ENCODE assay signal across 1 cellular context in the genomic region with DNA sequence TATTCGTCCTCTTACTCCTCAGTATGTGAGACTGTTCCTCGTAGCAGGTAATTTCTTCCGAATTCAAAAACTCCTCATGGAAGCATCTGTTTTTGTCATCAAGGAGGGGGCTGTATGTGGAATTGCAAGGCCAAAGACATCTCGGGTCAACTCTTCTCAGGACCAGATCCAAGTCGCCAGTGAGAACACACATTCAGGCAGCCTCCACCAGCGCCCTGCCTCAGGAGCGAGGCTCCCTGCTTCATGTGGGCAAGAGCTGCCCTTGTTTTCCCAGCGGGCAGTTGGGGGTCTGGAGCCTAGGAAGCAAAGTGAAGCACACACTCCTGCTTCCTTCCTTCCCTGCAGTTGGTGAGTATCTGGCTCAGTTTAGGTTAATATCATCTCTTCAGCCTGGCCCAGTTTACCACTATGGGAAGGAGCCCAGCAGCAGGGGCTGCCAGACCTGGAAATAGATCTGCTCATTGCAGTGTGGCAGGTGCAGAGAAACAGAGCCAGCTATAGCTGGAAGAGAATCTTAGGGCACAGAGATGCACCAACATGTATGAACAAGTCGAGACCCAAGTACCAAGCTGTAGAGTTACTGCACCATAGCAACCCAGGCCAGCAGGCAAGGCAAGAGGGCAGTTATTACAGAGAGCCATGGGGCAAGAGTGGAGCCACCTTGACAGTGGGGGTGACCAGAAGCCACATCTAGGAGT.
TF ChIP-seq lines count a peak whose summit lies in the region.

No MANE protein-coding gene starts in this region.

TF ChIP-seq in GM23338, 12 proteins besides CTCF, POLR2A, EP300 and RAD21:
- TF ChIP-seq EZH2 (IDR thresholded peaks at IDR 0.05; ENCODE audit: low read depth, unreplicated experiment) (no peak), JUNB (IDR thresholded peaks at IDR 0.05; ENCODE audit: unreplicated experiment) (no peak), NANOG (IDR thresholded peaks at IDR 0.05; ENCODE audit: borderline replicate concordance) (no peak), POLR2AphosphoS5 (IDR thresholded peaks at IDR 0.05; ENCODE audit: low read depth) (no peak), STAT1 (IDR thresholded peaks at IDR 0.05; ENCODE audit: unreplicated experiment) (no peak), ZNF331 (CRISPR knock-in tag; IDR thresholded peaks at IDR 0.05; ENCODE audit: low read depth) (no peak), CREB1 (CRISPR knock-in tag; IDR thresholded peaks at IDR 0.05; ENCODE audit: low read depth) (no peak), EZH2phosphoT487 (IDR thresholded peaks at IDR 0.05; ENCODE audit: unreplicated experiment) (no peak)
- TF ChIP-seq, protein P1, sequence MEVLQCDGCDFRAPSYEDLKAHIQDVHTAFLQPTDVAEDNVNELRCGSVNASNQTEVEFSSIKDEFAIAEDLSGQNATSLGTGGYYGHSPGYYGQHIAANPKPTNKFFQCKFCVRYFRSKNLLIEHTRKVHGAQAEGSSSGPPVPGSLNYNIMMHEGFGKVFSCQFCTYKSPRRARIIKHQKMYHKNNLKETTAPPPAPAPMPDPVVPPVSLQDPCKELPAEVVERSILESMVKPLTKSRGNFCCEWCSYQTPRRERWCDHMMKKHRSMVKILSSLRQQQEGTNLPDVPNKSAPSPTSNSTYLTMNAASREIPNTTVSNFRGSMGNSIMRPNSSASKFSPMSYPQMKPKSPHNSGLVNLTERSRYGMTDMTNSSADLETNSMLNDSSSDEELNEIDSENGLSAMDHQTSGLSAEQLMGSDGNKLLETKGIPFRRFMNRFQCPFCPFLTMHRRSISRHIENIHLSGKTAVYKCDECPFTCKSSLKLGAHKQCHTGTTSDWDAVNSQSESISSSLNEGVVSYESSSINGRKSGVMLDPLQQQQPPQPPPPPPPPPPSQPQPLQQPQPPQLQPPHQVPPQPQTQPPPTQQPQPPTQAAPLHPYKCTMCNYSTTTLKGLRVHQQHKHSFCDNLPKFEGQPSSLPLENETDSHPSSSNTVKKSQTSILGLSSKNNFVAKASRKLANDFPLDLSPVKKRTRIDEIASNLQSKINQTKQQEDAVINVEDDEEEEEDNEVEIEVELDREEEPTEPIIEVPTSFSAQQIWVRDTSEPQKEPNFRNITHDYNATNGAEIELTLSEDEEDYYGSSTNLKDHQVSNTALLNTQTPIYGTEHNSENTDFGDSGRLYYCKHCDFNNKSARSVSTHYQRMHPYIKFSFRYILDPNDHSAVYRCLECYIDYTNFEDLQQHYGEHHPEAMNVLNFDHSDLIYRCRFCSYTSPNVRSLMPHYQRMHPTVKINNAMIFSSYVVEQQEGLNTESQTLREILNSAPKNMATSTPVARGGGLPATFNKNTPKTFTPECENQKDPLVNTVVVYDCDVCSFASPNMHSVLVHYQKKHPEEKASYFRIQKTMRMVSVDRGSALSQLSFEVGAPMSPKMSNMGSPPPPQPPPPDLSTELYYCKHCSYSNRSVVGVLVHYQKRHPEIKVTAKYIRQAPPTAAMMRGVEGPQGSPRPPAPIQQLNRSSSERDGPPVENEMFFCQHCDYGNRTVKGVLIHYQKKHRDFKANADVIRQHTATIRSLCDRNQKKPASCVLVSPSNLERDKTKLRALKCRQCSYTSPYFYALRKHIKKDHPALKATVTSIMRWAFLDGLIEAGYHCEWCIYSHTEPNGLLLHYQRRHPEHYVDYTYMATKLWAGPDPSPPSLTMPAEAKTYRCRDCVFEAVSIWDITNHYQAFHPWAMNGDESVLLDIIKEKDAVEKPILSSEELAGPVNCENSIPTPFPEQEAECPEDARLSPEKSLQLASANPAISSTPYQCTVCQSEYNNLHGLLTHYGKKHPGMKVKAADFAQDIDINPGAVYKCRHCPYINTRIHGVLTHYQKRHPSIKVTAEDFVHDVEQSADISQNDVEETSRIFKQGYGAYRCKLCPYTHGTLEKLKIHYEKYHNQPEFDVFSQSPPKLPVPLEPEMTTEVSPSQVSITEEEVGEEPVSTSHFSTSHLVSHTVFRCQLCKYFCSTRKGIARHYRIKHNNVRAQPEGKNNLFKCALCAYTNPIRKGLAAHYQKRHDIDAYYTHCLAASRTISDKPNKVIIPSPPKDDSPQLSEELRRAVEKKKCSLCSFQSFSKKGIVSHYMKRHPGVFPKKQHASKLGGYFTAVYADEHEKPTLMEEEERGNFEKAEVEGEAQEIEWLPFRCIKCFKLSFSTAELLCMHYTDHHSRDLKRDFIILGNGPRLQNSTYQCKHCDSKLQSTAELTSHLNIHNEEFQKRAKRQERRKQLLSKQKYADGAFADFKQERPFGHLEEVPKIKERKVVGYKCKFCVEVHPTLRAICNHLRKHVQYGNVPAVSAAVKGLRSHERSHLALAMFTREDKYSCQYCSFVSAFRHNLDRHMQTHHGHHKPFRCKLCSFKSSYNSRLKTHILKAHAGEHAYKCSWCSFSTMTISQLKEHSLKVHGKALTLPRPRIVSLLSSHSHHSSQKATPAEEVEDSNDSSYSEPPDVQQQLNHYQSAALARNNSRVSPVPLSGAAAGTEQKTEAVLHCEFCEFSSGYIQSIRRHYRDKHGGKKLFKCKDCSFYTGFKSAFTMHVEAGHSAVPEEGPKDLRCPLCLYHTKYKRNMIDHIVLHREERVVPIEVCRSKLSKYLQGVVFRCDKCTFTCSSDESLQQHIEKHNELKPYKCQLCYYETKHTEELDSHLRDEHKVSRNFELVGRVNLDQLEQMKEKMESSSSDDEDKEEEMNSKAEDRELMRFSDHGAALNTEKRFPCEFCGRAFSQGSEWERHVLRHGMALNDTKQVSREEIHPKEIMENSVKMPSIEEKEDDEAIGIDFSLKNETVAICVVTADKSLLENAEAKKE (CRISPR knock-in tag; IDR thresholded peaks at IDR 0.05) = no peak
- TF ChIP-seq, protein P2, sequence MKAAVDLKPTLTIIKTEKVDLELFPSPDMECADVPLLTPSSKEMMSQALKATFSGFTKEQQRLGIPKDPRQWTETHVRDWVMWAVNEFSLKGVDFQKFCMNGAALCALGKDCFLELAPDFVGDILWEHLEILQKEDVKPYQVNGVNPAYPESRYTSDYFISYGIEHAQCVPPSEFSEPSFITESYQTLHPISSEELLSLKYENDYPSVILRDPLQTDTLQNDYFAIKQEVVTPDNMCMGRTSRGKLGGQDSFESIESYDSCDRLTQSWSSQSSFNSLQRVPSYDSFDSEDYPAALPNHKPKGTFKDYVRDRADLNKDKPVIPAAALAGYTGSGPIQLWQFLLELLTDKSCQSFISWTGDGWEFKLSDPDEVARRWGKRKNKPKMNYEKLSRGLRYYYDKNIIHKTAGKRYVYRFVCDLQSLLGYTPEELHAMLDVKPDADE (IDR thresholded peaks at IDR 0.05) = no peak
- TF ChIP-seq, protein P3, sequence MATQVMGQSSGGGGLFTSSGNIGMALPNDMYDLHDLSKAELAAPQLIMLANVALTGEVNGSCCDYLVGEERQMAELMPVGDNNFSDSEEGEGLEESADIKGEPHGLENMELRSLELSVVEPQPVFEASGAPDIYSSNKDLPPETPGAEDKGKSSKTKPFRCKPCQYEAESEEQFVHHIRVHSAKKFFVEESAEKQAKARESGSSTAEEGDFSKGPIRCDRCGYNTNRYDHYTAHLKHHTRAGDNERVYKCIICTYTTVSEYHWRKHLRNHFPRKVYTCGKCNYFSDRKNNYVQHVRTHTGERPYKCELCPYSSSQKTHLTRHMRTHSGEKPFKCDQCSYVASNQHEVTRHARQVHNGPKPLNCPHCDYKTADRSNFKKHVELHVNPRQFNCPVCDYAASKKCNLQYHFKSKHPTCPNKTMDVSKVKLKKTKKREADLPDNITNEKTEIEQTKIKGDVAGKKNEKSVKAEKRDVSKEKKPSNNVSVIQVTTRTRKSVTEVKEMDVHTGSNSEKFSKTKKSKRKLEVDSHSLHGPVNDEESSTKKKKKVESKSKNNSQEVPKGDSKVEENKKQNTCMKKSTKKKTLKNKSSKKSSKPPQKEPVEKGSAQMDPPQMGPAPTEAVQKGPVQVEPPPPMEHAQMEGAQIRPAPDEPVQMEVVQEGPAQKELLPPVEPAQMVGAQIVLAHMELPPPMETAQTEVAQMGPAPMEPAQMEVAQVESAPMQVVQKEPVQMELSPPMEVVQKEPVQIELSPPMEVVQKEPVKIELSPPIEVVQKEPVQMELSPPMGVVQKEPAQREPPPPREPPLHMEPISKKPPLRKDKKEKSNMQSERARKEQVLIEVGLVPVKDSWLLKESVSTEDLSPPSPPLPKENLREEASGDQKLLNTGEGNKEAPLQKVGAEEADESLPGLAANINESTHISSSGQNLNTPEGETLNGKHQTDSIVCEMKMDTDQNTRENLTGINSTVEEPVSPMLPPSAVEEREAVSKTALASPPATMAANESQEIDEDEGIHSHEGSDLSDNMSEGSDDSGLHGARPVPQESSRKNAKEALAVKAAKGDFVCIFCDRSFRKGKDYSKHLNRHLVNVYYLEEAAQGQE (IDR thresholded peaks at IDR 0.05; ENCODE audit: unreplicated experiment) = no peak
